In genomic region chr5:130063603-130064002, GRCh38 we compare ENCODE assay signal across 6 cellular contexts.
"Had no signal": no experiment of that assay in that cellular context is flagged by ENCODE, and none has a peak within 500 bp of the region (broad histone marks: within the 10 kb centered on the region; RNA-seq: fewer than 3 reads in every experiment).

No MANE protein-coding gene starts in this region.

- H3K9me3 Mint-ChIP-seq: H9 had no signal

- H3K4me1 Mint-ChIP-seq: H9 had no signal

- H3K27ac ChIP-seq: GM23248 had no signal

- DNase-seq: GM23248, H9, HCEC 1CT, IMR-90, KG1 had no signal

- H3K27ac Mint-ChIP-seq: H9 had no signal

- H2AFZ ChIP-seq: GM23248 had no signal

- H3K4me3 ChIP-seq: GM23248, K562 had no signal

- H3K4me3 Mint-ChIP-seq: H9 had no signal

- ATAC-seq: K562 had no signal
